19 cellular contexts compared by ENCODE assay signal in genomic region chr7:150961510-150962284, GRCh38. TPM values are rescaled to one million over a fixed set of nuclear protein-coding genes. Genes with fewer than 3 reads are reported as not detected.
DNase-seq lines count a peak whose midpoint lies in the region; ATAC-seq and TF ChIP-seq lines count a peak whose summit lies in the region.
"Had no signal": no experiment of that assay in that cellular context is flagged by ENCODE, and none has a peak within 500 bp of the region (broad histone marks: within the 10 kb centered on the region; RNA-seq: fewer than 3 reads in every experiment).

No MANE protein-coding gene starts in this region.

- H4K5ac ChIP-seq in mesendoderm (ENCODE audit: low read length) = no peak overlapping the region

- H3K27me3 ChIP-seq in esophagus squamous epithelium = peaks cover 0 to 89% (median 0%) of the 10 kb centered on the region in 4 donors
- H3K27me3 ChIP-seq in mesendoderm (ENCODE audit: insufficient read depth, low read length, poor library complexity) = no peaks in the 10 kb centered on the region
- H3K27me3 ChIP-seq in transverse colon = peaks cover 15% of the 10 kb centered on the region
- H3K27me3 ChIP-seq: gastrocnemius medialis had no signal

- no peak overlapping the region for H3K4me2 ChIP-seq in mesendoderm (ENCODE audit: low read length)

- peaks cover 18% of the 10 kb centered on the region for H3K4me1 Mint-ChIP-seq in activated naive CD4-positive, alpha-beta T cell treated with anti-CD3 and anti-CD28 coated beads for 36 hours (ENCODE audit: low read depth)
- H3K4me1 Mint-ChIP-seq: immature natural killer cell had no signal

- WGBS in esophagus squamous epithelium, 2 donors = 74 to 100% methylated on average over 1 to 8 of the region's 17 CpGs
- WGBS in mesendoderm (ENCODE audit: extremely low coverage, insufficient coverage, low lambda C conversion rate) = no CpG with 5 or more reads among the region's 17 CpGs
- 72 to 100% methylated on average over 1 to 15 of the region's 17 CpGs for WGBS in transverse colon (ENCODE audit: low coverage in 1 of 2), 2 donors

- H2BK120ac ChIP-seq in mesendoderm (ENCODE audit: low read depth, low read length) = no peak overlapping the region

- no peaks in the 10 kb centered on the region for H3K9me3 ChIP-seq in esophagus squamous epithelium
- H3K9me3 ChIP-seq in transverse colon = no peaks in the 10 kb centered on the region
- H3K9me3 ChIP-seq: gastrocnemius medialis had no signal

- H3K9ac ChIP-seq in mesendoderm (ENCODE audit: low read length) = no peak overlapping the region

- H3K4ac ChIP-seq in mesendoderm (ENCODE audit: low read depth, low read length) = no peak overlapping the region

- H3K27ac ChIP-seq in esophagus squamous epithelium (peak overlapping the region; percentile 34 to 76 (median 58)), mesendoderm (ENCODE audit: low read depth, low read length) (no peak overlapping the region), transverse colon (peak overlapping the region; percentile 70 to 94 (median 76))
- H3K27ac ChIP-seq: 22Rv1, gastrocnemius medialis had no signal

- H3K4me3 ChIP-seq in esophagus squamous epithelium (no peak overlapping the region), mesendoderm (ENCODE audit: low read length) (no peak overlapping the region), transverse colon (no peak overlapping the region)
- H3K4me3 ChIP-seq: gastrocnemius medialis had no signal

- H3K79me2 ChIP-seq in mesendoderm (ENCODE audit: control insufficient read depth, insufficient read depth, low read length) = no peaks in the 10 kb centered on the region

- H3K4me1 ChIP-seq in esophagus squamous epithelium (peaks cover 0 to 41% (median 0%) of the 10 kb centered on the region in 3 donors), mesendoderm (ENCODE audit: control insufficient read depth, low read depth, low read length) (no peaks in the 10 kb centered on the region), transverse colon (peaks cover 12 to 41% (median 28%) of the 10 kb centered on the region in 4 donors)
- H3K4me1 ChIP-seq: gastrocnemius medialis had no signal

- ATAC-seq in GM21447 (IDR thresholded peaks at IDR 0.05; ENCODE audit: unreplicated experiment) = no peak
- ATAC-seq: activated naive CD8-positive, alpha-beta T cell treated with anti-CD3 and anti-CD28 coated beads, Interleukin-2, amount 50 U/mL, for 24 hours; gastrocnemius medialis had no signal

- no peaks in the 10 kb centered on the region for H3K9me3 Mint-ChIP-seq in activated naive CD4-positive, alpha-beta T cell treated with anti-CD3 and anti-CD28 coated beads for 36 hours
- H3K9me3 Mint-ChIP-seq: activated naive CD8-positive, alpha-beta T cell treated with anti-CD3 and anti-CD28 coated beads, Interleukin-2, amount 50 U/mL, for 24 hours; activated T-cell treated with anti-CD3 and anti-CD28 coated beads, Interleukin-2, amount 50 U/mL, for 24 hours; central memory CD8-positive, alpha-beta T cell; immature natural killer cell had no signal

- in situ Hi-C loops in transverse colon (cut with MboI; ENCODE audit: low pct_ligation_motif_present in 1 of 4, low pct_unique_long_range_greater_than_20kb in 1 of 4, low sequenced_read_pairs in 3 of 4) = no loop called here

- no peaks in the 10 kb centered on the region for H3K36me3 ChIP-seq in esophagus squamous epithelium
- H3K36me3 ChIP-seq in mesendoderm (ENCODE audit: control insufficient read depth, insufficient read depth, low read length) = no peaks in the 10 kb centered on the region
- H3K36me3 ChIP-seq in transverse colon = no peaks in the 10 kb centered on the region
- H3K36me3 ChIP-seq: gastrocnemius medialis had no signal

- H3K18ac ChIP-seq in mesendoderm (ENCODE audit: low read length) = no peak overlapping the region

- TF ChIP-seq POLR2A in esophagus squamous epithelium (IDR thresholded peaks at IDR 0.05) = no peak
- TF ChIP-seq POLR2A in transverse colon (IDR thresholded peaks at IDR 0.05) = no peak

- H2BK5ac ChIP-seq in mesendoderm (ENCODE audit: low read length) = no peak overlapping the region

- peaks cover 22% of the 10 kb centered on the region for H3K27me3 Mint-ChIP-seq in activated naive CD4-positive, alpha-beta T cell treated with anti-CD3 and anti-CD28 coated beads for 36 hours (ENCODE audit: low read depth)

- no peaks in the 10 kb centered on the region for H3K79me1 ChIP-seq in mesendoderm (ENCODE audit: low read length)

- no peak for TF ChIP-seq EP300 in transverse colon (IDR thresholded peaks at IDR 0.05; ENCODE audit: low read depth)

- H2AK5ac ChIP-seq in mesendoderm (ENCODE audit: low read length) = no peak overlapping the region

- H3K27ac Mint-ChIP-seq in activated naive CD4-positive, alpha-beta T cell treated with anti-CD3 and anti-CD28 coated beads for 36 hours = no peak overlapping the region
- H3K27ac Mint-ChIP-seq: activated naive CD8-positive, alpha-beta T cell treated with anti-CD3 and anti-CD28 coated beads, Interleukin-2, amount 50 U/mL, for 24 hours; activated T-cell treated with anti-CD3 and anti-CD28 coated beads, Interleukin-2, amount 50 U/mL, for 24 hours; immature natural killer cell had no signal

- peak; percentile 52 for DNase-seq in NCI-H146 (lab: John Stamatoyannopoulos, UW)
- no peak for DNase-seq in NCI-H146 treated with DMSO at 0.1 percent for 48 hours (lab: John Stamatoyannopoulos, UW; ENCODE audit: unreplicated experiment)
- DNase-seq in esophagus squamous epithelium (lab: John Stamatoyannopoulos, UW) = no peak
- DNase-seq in mesendoderm = no peak
- DNase-seq in transverse colon = no peak
- DNase-seq in activated naive CD4-positive, alpha-beta T cell treated with anti-CD3 and anti-CD28 coated beads for 36 hours = no peak
- no peak for DNase-seq in midbrain (lab: John Stamatoyannopoulos, UW)
- DNase-seq: activated naive CD8-positive, alpha-beta T cell treated with anti-CD3 and anti-CD28 coated beads, Interleukin-2, amount 50 U/mL, for 24 hours; activated T-cell treated with anti-CD3 and anti-CD28 coated beads, Interleukin-2, amount 50 U/mL, for 24 hours; DMS53; gastrocnemius medialis; immature natural killer cell; KG1; NCI-H446 treated with DMSO at 0.1 percent for 48 hours had no signal

- H2BK15ac ChIP-seq in mesendoderm (replicated peaks; ENCODE audit: low read depth) = no peak overlapping the region

- CTCF ChIA-PET in activated naive CD4-positive, alpha-beta T cell treated with anti-CD3 and anti-CD28 coated beads for 36 hours (lab: Charles Lee) = interaction anchor here (0.6 to 5.7 kb wide), 17 partner anchors 12 to 313 kb away, joined by 3 to 74 read pairs (median 4); partner anchors contain the start of gene NOS3

- no peak overlapping the region for H4K8ac ChIP-seq in mesendoderm (ENCODE audit: low read depth, low read length)

- no peak overlapping the region for H3K23ac ChIP-seq in mesendoderm (ENCODE audit: low read length)

- TF ChIP-seq CTCF in esophagus squamous epithelium (IDR thresholded peaks at IDR 0.05) (no peak), transverse colon (IDR thresholded peaks at IDR 0.05) (no peak)

- intact Hi-C loops in esophagus squamous epithelium (cut with DNase I) = no loop called here
- intact Hi-C loops in transverse colon (cut with DNase I; ENCODE audit: low total_unique reads) = loop anchor here (2.0 kb wide), 1 partner anchor 27 kb away; no protein-coding TSS in a partner anchor
- intact Hi-C loops in activated naive CD4-positive, alpha-beta T cell treated with anti-CD3 and anti-CD28 coated beads for 36 hours (cut with micrococcal nuclease) = loop anchor here (2.0 kb wide), 2 partner anchors 55 to 63 kb away; no protein-coding TSS in a partner anchor

- H3K36me3 Mint-ChIP-seq in activated naive CD4-positive, alpha-beta T cell treated with anti-CD3 and anti-CD28 coated beads for 36 hours (ENCODE audit: low read depth) = no peaks in the 10 kb centered on the region
- H3K36me3 Mint-ChIP-seq: immature natural killer cell had no signal

- no peak overlapping the region for H3K4me3 Mint-ChIP-seq in activated naive CD4-positive, alpha-beta T cell treated with anti-CD3 and anti-CD28 coated beads for 36 hours
- H3K4me3 Mint-ChIP-seq: activated naive CD8-positive, alpha-beta T cell treated with anti-CD3 and anti-CD28 coated beads, Interleukin-2, amount 50 U/mL, for 24 hours; activated T-cell treated with anti-CD3 and anti-CD28 coated beads, Interleukin-2, amount 50 U/mL, for 24 hours; central memory CD8-positive, alpha-beta T cell; immature natural killer cell had no signal

- peak overlapping the region; percentile 27 for H3K56ac ChIP-seq in mesendoderm (ENCODE audit: low read length)

RNA-seq across cellular contexts. Expression of gene KCNH2, which starts 16.4 kb away (rescaled TPM):
- total RNA-seq in esophagus squamous epithelium (1 to 10 TPM in 1 of 4 donors, under 1 TPM in 3; 0.19 to 2.5 (median 0.72) TPM), transverse colon (10 to 100 TPM in 3 of 4 donors, 1 to 10 TPM in 1; 9.5 to 39.0 (median 19.3) TPM)
- 0.93 TPM for polyA plus RNA-seq in mesendoderm (2013, experiment 1 of 2)
- 0.73 TPM for polyA plus RNA-seq in mesendoderm (2013, experiment 2 of 2)
- under 1 TPM; 0.17 to 0.19 TPM for total RNA-seq in activated naive CD4-positive, alpha-beta T cell treated with anti-CD3 and anti-CD28 coated beads for 36 hours
- polyA plus RNA-seq: CD14-positive monocyte, immature natural killer cell had no signal

RNA-seq across cellular contexts. Expression of gene NOS3, which starts 29.1 kb away (rescaled TPM):
- 1 to 10 TPM; 1.4 to 3.2 (median 2.2) TPM for total RNA-seq in esophagus squamous epithelium
- 2.6 TPM for polyA plus RNA-seq in mesendoderm (2013, experiment 1 of 2)
- polyA plus RNA-seq in mesendoderm (2013, experiment 2 of 2) = 2.6 TPM
- total RNA-seq in transverse colon = 10 to 100 TPM in 2 of 4 donors, 1 to 10 TPM in 2; 2.5 to 34.2 (median 7.0) TPM
- total RNA-seq in activated naive CD4-positive, alpha-beta T cell treated with anti-CD3 and anti-CD28 coated beads for 36 hours = 1 to 10 TPM; 7.1 to 9.2 TPM
- total RNA-seq: SK-MEL-5 had no signal
